ENCODE assay signal across 12 cellular contexts in genomic region chr17:18139949-18140348, GRCh38. TPM values are rescaled to one million over a fixed set of nuclear protein-coding genes. Genes with fewer than 3 reads are reported as not detected.
DNase-seq lines count a peak whose midpoint lies in the region; FAIRE-seq and TF ChIP-seq lines count a peak whose summit lies in the region.
"Had no signal": no experiment of that assay in that cellular context is flagged by ENCODE, and none has a peak within 500 bp of the region (broad histone marks: within the 10 kb centered on the region; RNA-seq: fewer than 3 reads in every experiment).

No MANE protein-coding gene starts in this region.

- FAIRE-seq in H54 (lab: Jason Lieb, UNC) = no peak

- no peaks in the 10 kb centered on the region for H3K36me3 ChIP-seq in endodermal cell (ENCODE audit: control insufficient read depth, insufficient read depth, low read length)
- H3K36me3 ChIP-seq in smooth muscle cell (ENCODE audit: low read depth) = no peaks in the 10 kb centered on the region
- H3K36me3 ChIP-seq: gastroesophageal sphincter had no signal

- no peaks in the 10 kb centered on the region for H3K27me3 ChIP-seq in endodermal cell (ENCODE audit: control insufficient read depth, insufficient read depth, low read length, poor library complexity, severe bottlenecking)
- H3K27me3 ChIP-seq in smooth muscle cell (ENCODE audit: low read depth) = no peaks in the 10 kb centered on the region

- WGBS in endodermal cell (ENCODE audit: insufficient coverage in 1 of 2, insufficient read length in 1 of 2), 2 experiments = 82 to 89% methylated on average over 3 of the region's 3 CpGs
- WGBS in smooth muscle cell (ENCODE audit: low lambda C conversion rate) = 56% methylated on average over 3 of the region's 3 CpGs

- no peak overlapping the region for H3K9ac ChIP-seq in endodermal cell (ENCODE audit: extremely low read depth, low read length, poor library complexity, severe bottlenecking)
- no peak overlapping the region for H3K9ac ChIP-seq in smooth muscle cell (ENCODE audit: low read depth)

- no peak overlapping the region for H3K4me2 ChIP-seq in smooth muscle cell

- H3K9me3 ChIP-seq in endodermal cell (ENCODE audit: control insufficient read depth, low read length) (no peaks in the 10 kb centered on the region), smooth muscle cell (replicated peaks; ENCODE audit: low read depth) (no peaks in the 10 kb centered on the region)
- H3K9me3 ChIP-seq: gastroesophageal sphincter had no signal

- H3K27ac ChIP-seq in endodermal cell (ENCODE audit: low read depth, low read length) = no peak overlapping the region
- H3K27ac ChIP-seq in smooth muscle cell (ENCODE audit: low read depth) = no peak overlapping the region
- H3K27ac ChIP-seq: gastroesophageal sphincter had no signal

- no peaks in the 10 kb centered on the region for H3K9me3 Mint-ChIP-seq in endodermal cell

- no peak overlapping the region for H2AFZ ChIP-seq in smooth muscle cell (ENCODE audit: low read depth)

- peak; percentile 33 to 60 for DNase-seq in SHP77 (lab: John Stamatoyannopoulos, UW)
- DNase-seq in SHP77 treated with DMSO at 0.1 percent for 48 hours (lab: John Stamatoyannopoulos, UW) = no peak
- DNase-seq in RKO (ENCODE audit: low spot score) = peak; percentile 52
- peak; percentile 80 for DNase-seq in endodermal cell
- no peak for DNase-seq in smooth muscle cell (lab: John Stamatoyannopoulos, UW; ENCODE audit: unreplicated experiment)
- DNase-seq in H54 (ENCODE audit: insufficient read length, low spot score) = no peak
- DNase-seq in NCI-H1694 (lab: John Stamatoyannopoulos, UW) = no peak
- no peak for DNase-seq in DMS79 treated with DMSO at 0.1 percent for 48 hours (lab: John Stamatoyannopoulos, UW)
- DNase-seq: activated CD4-positive, alpha-beta T cell treated with anti-CD3 and anti-CD28 coated beads, Interleukin-2, amount 50 U/mL, for 48 hours; anterior cingulate cortex; NCI-H82 had no signal

- no peaks in the 10 kb centered on the region for H3K79me2 ChIP-seq in smooth muscle cell (ENCODE audit: low read depth)

- peaks cover 2% of the 10 kb centered on the region for H3K27me3 Mint-ChIP-seq in endodermal cell (ENCODE audit: insufficient read depth)

- peaks cover 4% of the 10 kb centered on the region for H3K4me1 ChIP-seq in endodermal cell (ENCODE audit: control insufficient read depth, insufficient read depth, low read length)
- H3K4me1 ChIP-seq in smooth muscle cell (ENCODE audit: low read depth) = no peaks in the 10 kb centered on the region

- TF ChIP-seq CTCF in endodermal cell (conservative IDR thresholded peaks at IDR 0.05) (peak; percentile 62), smooth muscle cell (IDR thresholded peaks at IDR 0.05; ENCODE audit: borderline replicate concordance, insufficient read depth, poor library complexity, severe bottlenecking) (peak; percentile 15)

- H3K4me3 ChIP-seq in endodermal cell (ENCODE audit: low read length) (no peak overlapping the region), smooth muscle cell (no peak overlapping the region)
- H3K4me3 ChIP-seq: gastroesophageal sphincter had no signal

- H3K4me1 Mint-ChIP-seq in endodermal cell = peaks cover 5% of the 10 kb centered on the region

- no peaks in the 10 kb centered on the region for H4K20me1 ChIP-seq in smooth muscle cell (ENCODE audit: low read depth)

- no peak overlapping the region for H3K27ac Mint-ChIP-seq in endodermal cell

- no peaks in the 10 kb centered on the region for H3F3A ChIP-seq in smooth muscle cell (ENCODE audit: low read depth)

- no peaks in the 10 kb centered on the region for H3K36me3 Mint-ChIP-seq in endodermal cell (ENCODE audit: low read depth)

- TF ChIP-seq POLR2A in H54 (IDR thresholded peaks at IDR 0.05; ENCODE audit: low read depth, low read length) = no peak

- H3K4me3 Mint-ChIP-seq in endodermal cell = no peak overlapping the region

RNA-seq across cellular contexts. Expression of gene MYO15A, which starts 31.4 kb away (rescaled TPM):
- total RNA-seq in endodermal cell (1 to 10 TPM; 1.7 to 2.4 TPM), smooth muscle cell (2.0 and 2.3 TPM in 2 replicates)
- 5.2 TPM for polyA plus RNA-seq in endodermal cell (2013, experiment 1 of 2)
- 3.8 TPM for polyA plus RNA-seq in endodermal cell (2013, experiment 2 of 2)
- polyA plus RNA-seq in smooth muscle cell = 2.7 and 3.6 TPM in 2 replicates

RNA-seq across cellular contexts. Expression of gene ALKBH5, which starts 43.7 kb away (rescaled TPM):
- total RNA-seq in endodermal cell = 10 to 100 TPM; 64.1 to 80.9 TPM
- polyA plus RNA-seq in endodermal cell (2013, experiment 1 of 2) = 51.6 TPM
- polyA plus RNA-seq in endodermal cell (2013, experiment 2 of 2) = 48.6 TPM
- 93.1 and 97.9 TPM in 2 replicates for total RNA-seq in smooth muscle cell
- 114 and 119 TPM in 2 replicates for polyA plus RNA-seq in smooth muscle cell

RNA-seq across cellular contexts. Expression of gene DRG2, which starts 52.2 kb away (rescaled TPM):
- total RNA-seq in endodermal cell (10 to 100 TPM; 45.1 to 49.9 TPM), smooth muscle cell (24.5 and 25.3 TPM in 2 replicates)
- polyA plus RNA-seq in endodermal cell (2013, experiment 1 of 2) = 38.1 TPM
- 38.7 TPM for polyA plus RNA-seq in endodermal cell (2013, experiment 2 of 2)
- 32.5 and 36.6 TPM in 2 replicates for polyA plus RNA-seq in smooth muscle cell

Comparison
In these comparisons a context has a peak if more than half of its experiments do, and no peak if none do; other contexts are left out.
1. DNase-seq: peak in SHP77 (2 of 2), RKO (single experiment) and endodermal cell (single experiment); none in SHP77 treated with DMSO at 0.1 percent for 48 hours (single experiment), smooth muscle cell (single experiment), H54 (single experiment), NCI-H1694 (single experiment) and DMS79 treated with DMSO at 0.1 percent for 48 hours (single experiment).